28 cellular contexts compared by ENCODE assay signal in genomic region chr19:41981724-41982123, GRCh38. TPM values are rescaled to one million over a fixed set of nuclear protein-coding genes. Genes with fewer than 3 reads are reported as not detected.
DNase-seq lines count a peak whose midpoint lies in the region; ATAC-seq, FAIRE-seq and TF ChIP-seq lines count a peak whose summit lies in the region.
"Had no signal": no experiment of that assay in that cellular context is flagged by ENCODE, and none has a peak within 500 bp of the region (broad histone marks: within the 10 kb centered on the region; RNA-seq: fewer than 3 reads in every experiment).

No MANE protein-coding gene starts in this region.

- no peak overlapping the region for H2AFZ ChIP-seq in neuronal stem cell (ENCODE audit: low read length)

- no peak overlapping the region for H2BK15ac ChIP-seq in neuronal stem cell (ENCODE audit: low read length)

- no peak for ATAC-seq in GM19351 (IDR thresholded peaks at IDR 0.05; ENCODE audit: unreplicated experiment)

- peak overlapping the region; percentile 7 for H3K9ac ChIP-seq in neuronal stem cell (ENCODE audit: low read depth, low read length, poor library complexity)
- H3K9ac ChIP-seq: BLaER1 had no signal

- H3K4me1 ChIP-seq in HEK293 (ENCODE audit: control insufficient read depth, insufficient read depth, low read length) (no peaks in the 10 kb centered on the region), neuronal stem cell (ENCODE audit: control insufficient read depth in 2 of 2, insufficient read depth in 1 of 2, low read depth in 1 of 2, low read length in 2 of 2) (no peaks in the 10 kb centered on the region)
- H3K4me1 ChIP-seq: BE2C, BLaER1 had no signal

- no peak overlapping the region for H4K91ac ChIP-seq in neuronal stem cell (ENCODE audit: low read depth, low read length, poor library complexity)

- TF ChIP-seq CTCF in HEK293 (tag by site-specific recombination; IDR thresholded peaks at IDR 0.05) (no peak), bronchial epithelial cell (IDR thresholded peaks at IDR 0.05; ENCODE audit: insufficient read depth, low read length, severe bottlenecking) (no peak), GM10266 (IDR thresholded peaks at IDR 0.05; ENCODE audit: control insufficient read depth, insufficient read depth, low read depth, missing control alignments) (no peak)

- POLR2A ChIA-PET in HEK293 (lab: Yijun Ruan, JAX), result no interaction called here

- H3K27ac ChIP-seq in HEK293 (ENCODE audit: extremely low read depth, low read depth, low read length), result no peak overlapping the region
- H3K27ac ChIP-seq in neuronal stem cell (replicated peaks; ENCODE audit: low read length), result no peak overlapping the region
- H3K27ac ChIP-seq: BLaER1 had no signal

- no peak overlapping the region for H2BK5ac ChIP-seq in neuronal stem cell (ENCODE audit: low read length)

- H3K14ac ChIP-seq in neuronal stem cell (ENCODE audit: low read length), result no peak overlapping the region

- H3K79me1 ChIP-seq in neuronal stem cell (ENCODE audit: low read depth, low read length), result no peaks in the 10 kb centered on the region

- H3K4ac ChIP-seq in neuronal stem cell (ENCODE audit: low read length), result no peak overlapping the region

- no peaks in the 10 kb centered on the region; a peak in 1 of 3 replicates for H3K36me3 ChIP-seq in HEK293 (ENCODE audit: control insufficient read depth in 2 of 2, insufficient read depth in 1 of 2, low read length in 2 of 2)
- no peaks in the 10 kb centered on the region for H3K36me3 ChIP-seq in bronchial epithelial cell (ENCODE audit: control insufficient read depth, insufficient read depth, low read length)
- peaks cover 1 to 13% of the 10 kb centered on the region in 2 donors for H3K36me3 ChIP-seq in neuronal stem cell (replicated peaks in 1 of 2; ENCODE audit: control insufficient read depth in 2 of 2, insufficient read depth in 2 of 2, low read length in 2 of 2)

- H2BK120ac ChIP-seq in neuronal stem cell (ENCODE audit: low read depth, low read length), result no peak overlapping the region

- H4K8ac ChIP-seq in neuronal stem cell (ENCODE audit: low read depth, low read length), result no peak overlapping the region

- peak; percentile 32 for FAIRE-seq in bronchial epithelial cell (lab: Jason Lieb, UNC)
- FAIRE-seq: A204.1, GM12891, GM19239 had no signal

- peak overlapping the region; percentile 46 for H3K23ac ChIP-seq in neuronal stem cell (ENCODE audit: low read depth, low read length, poor library complexity)

- DNase-seq in bronchial epithelial cell (ENCODE audit: low read depth) (no peak), neuronal stem cell (ENCODE audit: low spot score) (no peak), GM10266 (ENCODE audit: extremely low spot score) (no peak)
- DNase-seq: 8988T; ACHN; BE2C; C1 segment of cervical spinal cord; CD4-positive, alpha-beta memory T cell; CD4-positive, CD25-positive, alpha-beta regulatory T cell; CD8-positive, alpha-beta memory T cell; COR-L47; DMS 273 treated with DMSO at 0.1 percent for 48 hours; DMS153; DMS53; DMS79; DND-41; EL; GDM1 had no signal

- peaks cover 3% of the 10 kb centered on the region for H3K27me3 ChIP-seq in bronchial epithelial cell (ENCODE audit: control insufficient read depth, insufficient read depth, low read length)
- H3K27me3 ChIP-seq in neuronal stem cell (ENCODE audit: control insufficient read depth in 3 of 3, insufficient read depth in 3 of 3, low read depth in 1 of 3, low read length in 3 of 3), result no peaks in the 10 kb centered on the region
- H3K27me3 ChIP-seq: BE2C, BLaER1 had no signal

- no peak overlapping the region for H3K18ac ChIP-seq in neuronal stem cell (ENCODE audit: low read length)

- no peak overlapping the region for H2AK5ac ChIP-seq in neuronal stem cell (ENCODE audit: low read depth, low read length)

- no CpG with 5 or more reads among the region's 15 CpGs for WGBS in neuronal stem cell (ENCODE audit: extremely low coverage in 2 of 2, insufficient read length in 2 of 2, insufficient replicate concordance in 1 of 2), 2 donors

- H3K4me3 ChIP-seq in HEK293 (ENCODE audit: low read depth, low read length), result no peak overlapping the region
- no peak overlapping the region for H3K4me3 ChIP-seq in bronchial epithelial cell (ENCODE audit: low read depth, low read length)
- H3K4me3 ChIP-seq in neuronal stem cell (ENCODE audit: low read length in 2 of 2), result no peak overlapping the region
- H3K4me3 ChIP-seq: BLaER1 had no signal

- no peaks in the 10 kb centered on the region for H3K9me3 ChIP-seq in HEK293 (ENCODE audit: control insufficient read depth, insufficient read depth, low read depth, low read length)
- H3K9me3 ChIP-seq in neuronal stem cell (replicated peaks in 1 of 2; ENCODE audit: control insufficient read depth in 2 of 2, insufficient read depth in 1 of 2, low read depth in 1 of 2, low read length in 2 of 2), result no peaks in the 10 kb centered on the region
- H3K9me3 ChIP-seq: BE2C, BLaER1 had no signal

- CTCF ChIA-PET in HEK293 (lab: Yijun Ruan, JAX), result interaction anchor here (0.6 kb wide), 1 partner anchor 45 kb away, joined by 5 read pairs; no protein-coding TSS in a partner anchor

- H2BK12ac ChIP-seq in neuronal stem cell (ENCODE audit: low read length), result no peak overlapping the region

- no peak overlapping the region for H3K4me2 ChIP-seq in neuronal stem cell (ENCODE audit: insufficient read depth, low read length, poor library complexity, severe bottlenecking)
- H3K4me2 ChIP-seq: BLaER1 had no signal

TF ChIP-seq in HEK293, 187 proteins besides CTCF, POLR2A, EP300 and RAD21:
- peak; percentile 49 for TF ChIP-seq GLIS1 (tag by site-specific recombination; IDR thresholded peaks at IDR 0.05)
- no peak for TF ChIP-seq ZNF48 (tag by site-specific recombination; IDR thresholded peaks at IDR 0.05)

RNA-seq across cellular contexts. Expression of gene ATP1A3, which starts 12.3 kb away (rescaled TPM):
- total RNA-seq in bronchial epithelial cell, result 0.13 TPM in 1 of 2 replicates, not detected in the other
- polyA plus RNA-seq in neuronal stem cell (2013, experiment 1 of 2), result 2.5 TPM
- polyA plus RNA-seq in neuronal stem cell (2013, experiment 2 of 2), result 2.6 TPM
- polyA plus RNA-seq: AG04450 had no signal

RNA-seq across cellular contexts. Expression of gene RABAC1, which starts 22.6 kb away (rescaled TPM):
- 96.6 and 98.4 TPM in 2 replicates for total RNA-seq in bronchial epithelial cell
- polyA plus RNA-seq in neuronal stem cell (2013, experiment 1 of 2), result 83.3 TPM
- 90.0 TPM for polyA plus RNA-seq in neuronal stem cell (2013, experiment 2 of 2)

RNA-seq across cellular contexts. Expression of gene ERFL, which starts 53.5 kb away (rescaled TPM):
- total RNA-seq in bronchial epithelial cell, result under 0.01 TPM in 2 replicates
- polyA plus RNA-seq in neuronal stem cell (2013, experiment 1 of 2), result 0.47 TPM
- 0.44 TPM for polyA plus RNA-seq in neuronal stem cell (2013, experiment 2 of 2)
- total RNA-seq: Daoy, G401 had no signal
- polyA plus RNA-seq: AG04450; CD14-positive monocyte; CD4-positive, CD25-positive, alpha-beta regulatory T cell; CD8-positive, alpha-beta memory T cell had no signal
